In genomic region chr12:10394531-10395281, GRCh38 we compare ENCODE assay signal across 11 cellular contexts. TPM values are rescaled to one million over a fixed set of nuclear protein-coding genes. Genes with fewer than 3 reads are reported as not detected.
DNase-seq lines count a peak whose midpoint lies in the region; ATAC-seq and TF ChIP-seq lines count a peak whose summit lies in the region.
"Not testable (repeated sequence)": the region's sequence is repeated elsewhere in the genome, so short reads cannot be mapped to it uniquely, and the experiment has no call there.
"Had no signal": no experiment of that assay in that cellular context is flagged by ENCODE, and none has a peak within 500 bp of the region (broad histone marks: within the 10 kb centered on the region; RNA-seq: fewer than 3 reads in every experiment).

No MANE protein-coding gene starts in this region.

- H3K4me1 Mint-ChIP-seq in CD4-positive, alpha-beta T cell (ENCODE audit: low read depth), result not testable (repeated sequence)
- peaks cover 9 to 28% (median 11%) of the 10 kb centered on the region in 3 donors for H3K4me1 Mint-ChIP-seq in IgD-negative memory B cell
- H3K4me1 Mint-ChIP-seq in activated T-cell treated with anti-CD3 and anti-CD28 coated beads, Interleukin-2, amount 50 U/mL, for 24 hours (ENCODE audit: low read depth), result peaks cover 57% of the 10 kb centered on the region
- peaks cover 24% of the 10 kb centered on the region for H3K4me1 Mint-ChIP-seq in dendritic cell treated with granulocyte-macrophage colony-stimulating factor and Interleukin-4, amounts not matched to agents 40 ng/mL and 50 ng/mL, for 4 days (ENCODE audit: low read depth)

- not testable (repeated sequence) for H3K4me3 Mint-ChIP-seq in CD4-positive, alpha-beta T cell; dendritic cell treated with granulocyte-macrophage colony-stimulating factor and Interleukin-4, amounts not matched to agents 40 ng/mL and 50 ng/mL, for 4 days
- H3K4me3 Mint-ChIP-seq in IgD-negative memory B cell, result peak overlapping the region in 1 of 4 donors; percentile 64
- peak overlapping the region; percentile 19 for H3K4me3 Mint-ChIP-seq in activated T-cell treated with anti-CD3 and anti-CD28 coated beads, Interleukin-2, amount 50 U/mL, for 24 hours

- not testable (repeated sequence) for H3K9me3 ChIP-seq in CD4-positive, alpha-beta T cell (ENCODE audit: control insufficient read depth, low read length); SJSA1 (replicated peaks); lower lobe of right lung; prostate gland; suprapubic skin

- TF ChIP-seq CTCF in CD4-positive, alpha-beta T cell (IDR thresholded peaks at IDR 0.05); lower lobe of right lung (IDR thresholded peaks at IDR 0.05); prostate gland (IDR thresholded peaks at IDR 0.05); suprapubic skin (IDR thresholded peaks at IDR 0.05): not testable (repeated sequence)

- H3K4me1 ChIP-seq in SJSA1 (replicated peaks) (peaks cover 25% of the 10 kb centered on the region), lower lobe of right lung (peaks cover 12% of the 10 kb centered on the region), suprapubic skin (peaks cover 14% of the 10 kb centered on the region)
- H3K4me1 ChIP-seq in prostate gland (replicated peaks), result not testable (repeated sequence)

- not testable (repeated sequence) for H3K36me3 ChIP-seq in SJSA1, lower lobe of right lung, prostate gland, suprapubic skin

- DNase-seq in CD4-positive, alpha-beta T cell; SJSA1 (ENCODE audit: low read depth in 1 of 2, low spot score in 2 of 2); lower lobe of right lung; prostate gland (ENCODE audit: low spot score); suprapubic skin (ENCODE audit: low spot score in 2 of 2): not testable (repeated sequence)
- peak; percentile 40 for DNase-seq in activated T-cell treated with anti-CD3 and anti-CD28 coated beads, Interleukin-2, amount 50 U/mL, for 24 hours

- not testable (repeated sequence) for ATAC-seq in CD4-positive, alpha-beta T cell (ENCODE audit: poor library complexity); lower lobe of right lung

- not testable (repeated sequence) for H3K4me3 ChIP-seq in SJSA1, lower lobe of right lung, prostate gland, suprapubic skin

- not testable (repeated sequence) for H3K36me3 Mint-ChIP-seq in CD4-positive, alpha-beta T cell (ENCODE audit: low read depth); IgD-negative memory B cell; activated T-cell treated with anti-CD3 and anti-CD28 coated beads, Interleukin-2, amount 50 U/mL, for 24 hours (ENCODE audit: low read depth); dendritic cell treated with granulocyte-macrophage colony-stimulating factor and Interleukin-4, amounts not matched to agents 40 ng/mL and 50 ng/mL, for 4 days (ENCODE audit: low read depth)

- peaks cover 29% of the 10 kb centered on the region for H3K27me3 Mint-ChIP-seq in CD4-positive, alpha-beta T cell
- not testable (repeated sequence) for H3K27me3 Mint-ChIP-seq in IgD-negative memory B cell; activated T-cell treated with anti-CD3 and anti-CD28 coated beads, Interleukin-2, amount 50 U/mL, for 24 hours; dendritic cell treated with granulocyte-macrophage colony-stimulating factor and Interleukin-4, amounts not matched to agents 40 ng/mL and 50 ng/mL, for 4 days

- not testable (repeated sequence) for H3K9me3 Mint-ChIP-seq in CD4-positive, alpha-beta T cell; IgD-negative memory B cell; activated T-cell treated with anti-CD3 and anti-CD28 coated beads, Interleukin-2, amount 50 U/mL, for 24 hours; dendritic cell treated with granulocyte-macrophage colony-stimulating factor and Interleukin-4, amounts not matched to agents 40 ng/mL and 50 ng/mL, for 4 days

- POLR2A ChIA-PET in CD4-positive, alpha-beta T cell (lab: Charles Lee), result not testable (repeated sequence)

- TF ChIP-seq EP300 in suprapubic skin (IDR thresholded peaks at IDR 0.05), result not testable (repeated sequence)

- intact Hi-C loops in CD4-positive, alpha-beta T cell (cut with DNase I, micrococcal nuclease), result loop anchor here in 1 of 2 experiments (10.0 kb wide), 1 partner anchor 60 kb away; no protein-coding TSS in a partner anchor
- intact Hi-C loops in dendritic cell treated with granulocyte-macrophage colony-stimulating factor and Interleukin-4, amounts not matched to agents 40 ng/mL and 50 ng/mL, for 4 days (cut with micrococcal nuclease); lower lobe of right lung (cut with DNase I); prostate gland (cut with DNase I): not testable (repeated sequence)

- H3K27ac ChIP-seq in CD4-positive, alpha-beta T cell (ENCODE audit: low read depth, low read length), result peak overlapping the region; percentile 36
- peak overlapping the region; percentile 93 for H3K27ac ChIP-seq in SJSA1
- H3K27ac ChIP-seq in lower lobe of right lung, result peak overlapping the region; percentile 59
- peak overlapping the region; percentile 71 to 77 for H3K27ac ChIP-seq in prostate gland
- H3K27ac ChIP-seq in suprapubic skin, result peak overlapping the region; percentile 55

- 74% methylated on average over 11 of the region's 11 CpGs for WGBS in prostate gland
- WGBS in suprapubic skin, result 75% methylated on average over 11 of the region's 11 CpGs

- CTCF ChIA-PET in CD4-positive, alpha-beta T cell (lab: Charles Lee), result not testable (repeated sequence)

- not testable (repeated sequence) for TF ChIP-seq POLR2A in prostate gland (IDR thresholded peaks at IDR 0.05); suprapubic skin (IDR thresholded peaks at IDR 0.05)

- not testable (repeated sequence) for H3K27me3 ChIP-seq in CD4-positive, alpha-beta T cell (ENCODE audit: control insufficient read depth, insufficient read depth, low read length); SJSA1 (replicated peaks); lower lobe of right lung (ENCODE audit: low read depth); prostate gland (replicated peaks; ENCODE audit: insufficient read depth); suprapubic skin

- not testable (repeated sequence) for H3K27ac Mint-ChIP-seq in CD4-positive, alpha-beta T cell
- H3K27ac Mint-ChIP-seq in IgD-negative memory B cell, result peak overlapping the region; percentile 69 to 81 (median 74)
- H3K27ac Mint-ChIP-seq in activated T-cell treated with anti-CD3 and anti-CD28 coated beads, Interleukin-2, amount 50 U/mL, for 24 hours, result peak overlapping the region; percentile 88
- peak overlapping the region; percentile 92 for H3K27ac Mint-ChIP-seq in dendritic cell treated with granulocyte-macrophage colony-stimulating factor and Interleukin-4, amounts not matched to agents 40 ng/mL and 50 ng/mL, for 4 days

RNA-seq across cellular contexts. Expression of gene KLRK1, which starts 4.9 kb away (rescaled TPM):
- 1 to 10 TPM in 1 of 2 experiments, under 1 TPM in 1; 0.96 to 1.0 TPM for total RNA-seq in CD4-positive, alpha-beta T cell
- polyA plus RNA-seq in IgD-negative memory B cell, result 15.8 TPM
- total RNA-seq in SJSA1 (2014; rRNA removed; shearing (Covaris generic)), result not detected in 2 replicates
- total RNA-seq in lower lobe of right lung (7.5 TPM), prostate gland (1 to 10 TPM in 1 of 2 donors, under 1 TPM in 1; 0.59 to 2.8 TPM), suprapubic skin (1 to 10 TPM in 1 of 4 donors, under 1 TPM in 1, not detected in 2; 0.51 to 4.3 TPM)
- total RNA-seq: endothelial cell of umbilical vein, HT1080 had no signal
- polyA plus RNA-seq: endothelial cell of umbilical vein, SK-N-SH had no signal

RNA-seq across cellular contexts. Expression of gene KLRC4, which starts 14.9 kb away (rescaled TPM):
- total RNA-seq in CD4-positive, alpha-beta T cell, result not detected
- polyA plus RNA-seq in IgD-negative memory B cell, result not detected
- not detected in 2 replicates for total RNA-seq in SJSA1 (2014; rRNA removed; shearing (Covaris generic))
- total RNA-seq in lower lobe of right lung (not detected), prostate gland (under 1 TPM in 1 of 2 donors, not detected in 1; 0.96 TPM), suprapubic skin (not detected)
- total RNA-seq: endothelial cell of umbilical vein, HT1080 had no signal
- polyA plus RNA-seq: endothelial cell of umbilical vein, SK-N-SH had no signal

RNA-seq across cellular contexts. Expression of gene KLRC3, which starts 25.7 kb away (rescaled TPM):
- total RNA-seq in CD4-positive, alpha-beta T cell, result not detected
- polyA plus RNA-seq in IgD-negative memory B cell, result not detected
- not detected in 2 replicates for total RNA-seq in SJSA1 (2014; rRNA removed; shearing (Covaris generic))
- total RNA-seq in lower lobe of right lung (not detected), prostate gland (not detected), suprapubic skin (not detected)
- total RNA-seq: endothelial cell of umbilical vein, HT1080 had no signal
- polyA plus RNA-seq: endothelial cell of umbilical vein, SK-N-SH had no signal

RNA-seq across cellular contexts. Expression of gene KLRC2, which starts 41.1 kb away (rescaled TPM):
- total RNA-seq in CD4-positive, alpha-beta T cell, result under 1 TPM in 1 of 2 experiments, not detected in 1; 0.22 TPM
- polyA plus RNA-seq in IgD-negative memory B cell, result not detected
- not detected in 2 replicates for total RNA-seq in SJSA1 (2014; rRNA removed; shearing (Covaris generic))
- not detected for total RNA-seq in lower lobe of right lung
- under 1 TPM in 1 of 2 donors, not detected in 1; 0.27 TPM for total RNA-seq in prostate gland
- total RNA-seq in suprapubic skin, result under 1 TPM in 1 of 4 donors, not detected in 3; 0.89 TPM
- total RNA-seq: endothelial cell of umbilical vein, HT1080 had no signal
- polyA plus RNA-seq: endothelial cell of umbilical vein, SK-N-SH had no signal

RNA-seq across cellular contexts. Expression of gene KLRC1, which starts 58.5 kb away (rescaled TPM):
- total RNA-seq in CD4-positive, alpha-beta T cell, result not detected
- polyA plus RNA-seq in IgD-negative memory B cell, result 4.5 TPM
- not detected in 2 replicates for total RNA-seq in SJSA1 (2014; rRNA removed; shearing (Covaris generic))
- total RNA-seq in lower lobe of right lung, result 1.8 TPM
- under 1 TPM in 1 of 2 donors, not detected in 1; 0.59 TPM for total RNA-seq in prostate gland
- not detected for total RNA-seq in suprapubic skin
- total RNA-seq: endothelial cell of umbilical vein had no signal
- polyA plus RNA-seq: endothelial cell of umbilical vein, SK-N-SH had no signal

Comparison
In these comparisons a context has a peak if more than half of its experiments do, and no peak if none do; other contexts are left out.
1. H3K27ac ChIP-seq: peak in every context shown above with its lines; median percentile 93 in SJSA1; 74 in prostate gland; 59 in lower lobe of right lung; 55 in suprapubic skin; 36 in CD4-positive, alpha-beta T cell.